ENCODE assay signal across 8 cellular contexts in genomic region chr19:12790628-12791344, GRCh38. TPM values are rescaled to one million over a fixed set of nuclear protein-coding genes. Genes with fewer than 3 reads are reported as not detected.
DNase-seq lines count a peak whose midpoint lies in the region; ATAC-seq and TF ChIP-seq lines count a peak whose summit lies in the region.

No MANE protein-coding gene starts in this region.

- ATAC-seq in GM18517 (IDR thresholded peaks at IDR 0.05; ENCODE audit: unreplicated experiment), result no peak
- ATAC-seq in GM21786 (IDR thresholded peaks at IDR 0.05; ENCODE audit: unreplicated experiment), result no peak

- no peaks in the 10 kb centered on the region for H3K36me3 Mint-ChIP-seq in nephron (ENCODE audit: low read depth)

- no peak for DNase-seq in MG63
- DNase-seq in colonic mucosa, result no peak
- no peak for DNase-seq in DMS153 (lab: John Stamatoyannopoulos, UW)
- DNase-seq in NCI-H524 (lab: John Stamatoyannopoulos, UW), result no peak

- peaks cover 29% of the 10 kb centered on the region for H3K4me1 ChIP-seq in colonic mucosa

- no peaks in the 10 kb centered on the region for H3K27me3 ChIP-seq in MG63
- H3K27me3 ChIP-seq in colonic mucosa, result no peaks in the 10 kb centered on the region

- H3K4me3 ChIP-seq in MG63, result peak overlapping the region; percentile 89
- H3K4me3 ChIP-seq in colonic mucosa, result peak overlapping the region; percentile 90

- no peaks in the 10 kb centered on the region for H3K27me3 Mint-ChIP-seq in nephron (ENCODE audit: low read depth)

- peak overlapping the region; percentile 83 to 95 for H3K9ac ChIP-seq in colonic mucosa (ENCODE audit: low read depth in 2 of 2, low read length in 2 of 2)

- intact Hi-C loops in colonic mucosa (cut with DNase I), result no loop called here

- H3K27ac ChIP-seq in C4-2B, result peak overlapping the region; percentile 96
- peak overlapping the region; percentile 100 for H3K27ac ChIP-seq in colonic mucosa

- no peaks in the 10 kb centered on the region for H3K9me3 ChIP-seq in MG63
- no peaks in the 10 kb centered on the region for H3K9me3 ChIP-seq in colonic mucosa

- no peaks in the 10 kb centered on the region for H3K9me3 Mint-ChIP-seq in nephron

- TF ChIP-seq CTCF in C4-2B (conservative IDR thresholded peaks at IDR 0.05), result no peak
- no peak for TF ChIP-seq CTCF in colonic mucosa (IDR thresholded peaks at IDR 0.05)
- no peak for TF ChIP-seq CTCF in nephron (IDR thresholded peaks at IDR 0.05; ENCODE audit: unreplicated experiment in 3 of 3)

- H3K27ac Mint-ChIP-seq in nephron, result peak overlapping the region; percentile 85 to 94 (median 88)

- H3K36me3 ChIP-seq in MG63 (peaks cover 16% of the 10 kb centered on the region), colonic mucosa (no peaks in the 10 kb centered on the region)

- peak overlapping the region; percentile 94 to 98 (median 96) for H3K4me3 Mint-ChIP-seq in nephron

- H3K4me1 Mint-ChIP-seq in nephron, result peaks cover 33% of the 10 kb centered on the region

RNA-seq across cellular contexts. Expression of gene JUNB, which starts 0.5 kb away (rescaled TPM):
- 82.5 and 125 TPM in 2 replicates for total RNA-seq in MG63 (2014; rRNA removed; shearing (Covaris generic); ENCODE audit: low replicate concordance)
- 100 to 1,000 TPM; 113 to 173 TPM for total RNA-seq in colonic mucosa

RNA-seq across cellular contexts. Expression of gene PRDX2, which starts 10.8 kb away (rescaled TPM):
- 279 and 325 TPM in 2 replicates for total RNA-seq in MG63 (2014; rRNA removed; shearing (Covaris generic); ENCODE audit: low replicate concordance)
- total RNA-seq in colonic mucosa, result 100 to 1,000 TPM; 347 to 417 TPM

RNA-seq across cellular contexts. Expression of gene THSD8, which starts 11.1 kb away (rescaled TPM):
- 0.99 TPM in 1 of 2 replicates, not detected in the other for total RNA-seq in MG63 (2014; rRNA removed; shearing (Covaris generic); ENCODE audit: low replicate concordance)
- 10 to 100 TPM in 1 of 2 donors, 1 to 10 TPM in 1; 6.5 to 18.5 TPM for total RNA-seq in colonic mucosa

RNA-seq across cellular contexts. Expression of gene HOOK2, which starts 15.4 kb away (rescaled TPM):
- total RNA-seq in MG63 (2014; rRNA removed; shearing (Covaris generic); ENCODE audit: low replicate concordance), result 23.1 and 48.2 TPM in 2 replicates
- total RNA-seq in colonic mucosa, result 10 to 100 TPM; 54.8 to 72.0 TPM

RNA-seq across cellular contexts. Expression of gene RNASEH2A, which starts 15.6 kb away (rescaled TPM):
- 153 and 219 TPM in 2 replicates for total RNA-seq in MG63 (2014; rRNA removed; shearing (Covaris generic); ENCODE audit: low replicate concordance)
- 10 to 100 TPM in 1 of 2 donors, 1 to 10 TPM in 1; 8.8 to 44.8 TPM for total RNA-seq in colonic mucosa
